14 cellular contexts compared by ENCODE assay signal in genomic region chr11:103904324-103904667, GRCh38.
DNase-seq lines count a peak whose midpoint lies in the region; ATAC-seq, FAIRE-seq and TF ChIP-seq lines count a peak whose summit lies in the region.
"Had no signal": no experiment of that assay in that cellular context is flagged by ENCODE, and none has a peak within 500 bp of the region (broad histone marks: within the 10 kb centered on the region; RNA-seq: fewer than 3 reads in every experiment).

No MANE protein-coding gene starts in this region.

- TF ChIP-seq POLR2A in GM12892 (IDR thresholded peaks at IDR 0.05; ENCODE audit: low read depth, low read length) = no peak

- H3K4me3 ChIP-seq in coronary artery = no peak overlapping the region
- H3K4me3 ChIP-seq: left ventricle myocardium inferior, SJCRH30 had no signal

- TF ChIP-seq CTCF in coronary artery (IDR thresholded peaks at IDR 0.05) = no peak

- FAIRE-seq in GM12892 (lab: Jason Lieb, UNC) = peak; percentile 98
- FAIRE-seq in RCC 7860 (lab: Jason Lieb, UNC) = no peak
- FAIRE-seq: HepG2 had no signal

- no peak for DNase-seq in GM12892 (ENCODE audit: insufficient read length)
- no peak for DNase-seq in effector CD4-positive, alpha-beta T cell
- no peak for DNase-seq in coronary artery (ENCODE audit: low spot score)
- no peak for DNase-seq in RCC 7860 (ENCODE audit: low spot score)
- DNase-seq in iPS-NIHi7 (ENCODE audit: extremely low spot score) = no peak
- DNase-seq: activated CD4-positive, alpha-beta T cell treated with anti-CD3 and anti-CD28 coated beads, Interleukin-2, amount 10 ng/mL, durations not matched to agents 24 days and 14 days; BE2C; left ventricle myocardium inferior; SJCRH30; stimulated activated CD4-positive, alpha-beta T cell treated with anti-CD3 and anti-CD28 coated beads, Interleukin-2, amount 100 ng/mL, for 24 hours had no signal

- ATAC-seq in GM19455 (IDR thresholded peaks at IDR 0.05; ENCODE audit: unreplicated experiment) (peak; percentile 88), HG02884 (IDR thresholded peaks at IDR 0.05; ENCODE audit: unreplicated experiment) (peak; percentile 78), HG03558 (IDR thresholded peaks at IDR 0.05; ENCODE audit: extremely low read depth, unreplicated experiment) (peak; percentile 66)
- ATAC-seq: HepG2 had no signal

- no peak overlapping the region for H3K27ac ChIP-seq in coronary artery
- H3K27ac ChIP-seq: SJCRH30 had no signal
